Comparison of ENCODE assay signal across 9 cellular contexts in the genomic region with DNA sequence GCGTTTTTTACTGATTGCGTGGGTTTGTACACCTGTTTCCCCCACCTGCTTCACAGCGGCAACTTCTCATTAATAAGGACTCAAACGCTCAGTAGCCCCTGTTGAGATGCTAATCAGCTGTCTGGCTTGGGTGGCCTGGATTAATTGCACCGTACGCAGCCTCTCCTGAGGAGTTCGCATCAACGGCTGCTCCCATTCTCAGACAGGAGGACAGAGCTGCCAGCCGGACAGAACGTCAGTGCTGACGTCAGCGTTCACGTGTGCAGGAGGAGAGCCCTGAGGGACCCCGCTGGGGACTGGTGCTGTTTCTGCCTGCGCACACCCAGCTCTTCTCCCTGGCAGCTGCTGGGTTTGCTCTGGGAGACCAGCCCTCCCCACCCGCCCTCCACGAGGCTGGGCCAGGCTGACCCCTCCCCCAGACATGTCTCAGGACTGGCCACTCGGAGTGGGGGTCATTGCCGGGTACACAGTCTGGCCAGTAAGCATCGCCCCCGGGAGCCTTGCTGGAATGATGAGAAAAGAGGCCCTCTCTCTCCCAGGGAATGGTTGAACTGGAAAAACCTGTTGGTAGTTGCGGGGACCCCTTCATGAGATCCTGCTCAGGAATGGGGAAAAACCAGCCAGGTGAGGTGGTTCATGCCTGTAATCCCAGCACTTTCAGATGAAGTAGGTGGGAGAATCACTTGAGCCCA. TPM values are rescaled to one million over a fixed set of nuclear protein-coding genes. Genes with fewer than 3 reads are reported as not detected.
DNase-seq lines count a peak whose midpoint lies in the region; ATAC-seq, FAIRE-seq and TF ChIP-seq lines count a peak whose summit lies in the region.
"Had no signal": no experiment of that assay in that cellular context is flagged by ENCODE, and none has a peak within 500 bp of the region (broad histone marks: within the 10 kb centered on the region; RNA-seq: fewer than 3 reads in every experiment).

No MANE protein-coding gene starts in this region.

- H3K27ac Mint-ChIP-seq in IgD-negative memory B cell = peak overlapping the region; percentile 78 to 94 (median 80)
- peak overlapping the region; percentile 87 for H3K27ac Mint-ChIP-seq in WTC11

- ATAC-seq in A549 (peak; percentile 28 to 46; a peak in 4 of 6 replicates), WTC11 (peak; percentile 52), gastroesophageal sphincter (peak; percentile 92), omental fat pad (ENCODE audit: low FRiP score) (peak; percentile 62), GM21515 (IDR thresholded peaks at IDR 0.05; ENCODE audit: unreplicated experiment) (no peak), HG03097 (IDR thresholded peaks at IDR 0.05; ENCODE audit: low FRiP score, unreplicated experiment) (no peak)

- no peak for TF ChIP-seq CTCF in A549 (IDR thresholded peaks at IDR 0.05)
- no peak for TF ChIP-seq CTCF in WTC11 (IDR thresholded peaks at IDR 0.05)
- no peak for TF ChIP-seq CTCF in gastroesophageal sphincter (IDR thresholded peaks at IDR 0.05)
- no peak for TF ChIP-seq CTCF in omental fat pad (IDR thresholded peaks at IDR 0.05)

- H3K36me3 Mint-ChIP-seq in IgD-negative memory B cell (no peaks in the 10 kb centered on the region), WTC11 (no peaks in the 10 kb centered on the region)

- no peak for TF ChIP-seq POLR2A in A549 (IDR thresholded peaks at IDR 0.05; ENCODE audit: low read length)
- TF ChIP-seq POLR2A in gastroesophageal sphincter (IDR thresholded peaks at IDR 0.05) = peak in 1 of 2 donors; percentile 37

- FAIRE-seq in A549 (lab: Jason Lieb, UNC) = no peak
- FAIRE-seq: G401.6 had no signal

- H3K27ac ChIP-seq in A549 (peak overlapping the region in 1 of 2 experiments; percentile 43; a peak in 2 of 6 replicates), gastroesophageal sphincter (peak overlapping the region; percentile 71 to 82 (median 80))

- peak overlapping the region; percentile 47; the same call in 2 of the 3 replicates for H3K4me2 ChIP-seq in A549

- H3K4me1 ChIP-seq in A549 (no peaks in the 10 kb centered on the region), gastroesophageal sphincter (peaks cover 0 to 17% (median 7%) of the 10 kb centered on the region in 3 donors)

- H3K4me1 Mint-ChIP-seq in IgD-negative memory B cell = peaks cover 2 to 17% (median 14%) of the 10 kb centered on the region in 3 donors
- H3K4me1 Mint-ChIP-seq in WTC11 = peaks cover 25% of the 10 kb centered on the region

- POLR2A ChIA-PET in A549 (lab: Yijun Ruan, JAX) (no interaction called here), WTC11 (lab: Charles Lee) (no interaction called here)

- CTCF ChIA-PET in A549 (lab: Yijun Ruan, JAX) (interaction anchor here (0.8 kb wide), 1 partner anchor 8 kb away, joined by 3 read pairs; no protein-coding TSS in a partner anchor), WTC11 (lab: Charles Lee) (no interaction called here)

- H3K27me3 Mint-ChIP-seq in IgD-negative memory B cell (peaks cover 6% of the 10 kb centered on the region), WTC11 (ENCODE audit: low read depth) (no peaks in the 10 kb centered on the region)

- H3K4me3 Mint-ChIP-seq in IgD-negative memory B cell (peak overlapping the region; percentile 73 to 85 (median 81)), WTC11 (peak overlapping the region; percentile 38)

- TF ChIP-seq EP300 in A549 (IDR thresholded peaks at IDR 0.05) (no peak), gastroesophageal sphincter (IDR thresholded peaks at IDR 0.05) (peak; percentile 54)

- no peaks in the 10 kb centered on the region for H3K36me3 ChIP-seq in gastroesophageal sphincter

- DNase-seq in A549 (ENCODE audit: low read depth in 1 of 2, low spot score in 1 of 2) (peak in 1 of 2 experiments; percentile 50), WTC11 (ENCODE audit: low spot score) (peak; percentile 60), omental fat pad (ENCODE audit: low spot score) (no peak)
- no peak for DNase-seq in activated CD8-positive, alpha-beta memory T cell treated with anti-CD3 and anti-CD28 coated beads for 24 hours

- no peak for TF ChIP-seq RAD21 in A549 (conservative IDR thresholded peaks at IDR 0.05 in 1 of 2, IDR thresholded peaks at IDR 0.05 in 1 of 2)

- H3K9me3 ChIP-seq in A549 = no peaks in the 10 kb centered on the region
- H3K9me3 ChIP-seq in gastroesophageal sphincter = no peaks in the 10 kb centered on the region

- 52% methylated on average over 17 of the region's 22 CpGs for WGBS in A549 (ENCODE audit: missing lambda C conversion rate)
- 0 to 29% methylated on average over 1 to 5 of the region's 22 CpGs for WGBS in gastroesophageal sphincter (ENCODE audit: low coverage in 1 of 2), 2 donors

- no peak overlapping the region for H3K4me3 ChIP-seq in A549
- peak overlapping the region; percentile 26 to 45 for H3K4me3 ChIP-seq in gastroesophageal sphincter

- no peaks in the 10 kb centered on the region for H3K9me3 Mint-ChIP-seq in IgD-negative memory B cell
- H3K9me3 Mint-ChIP-seq in WTC11 = no peaks in the 10 kb centered on the region

- no peaks in the 10 kb centered on the region for H3K27me3 ChIP-seq in gastroesophageal sphincter

TF ChIP-seq in A549, 52 proteins besides CTCF, POLR2A, EP300 and RAD21 (continues in another document):
- TF ChIP-seq, protein P1, sequence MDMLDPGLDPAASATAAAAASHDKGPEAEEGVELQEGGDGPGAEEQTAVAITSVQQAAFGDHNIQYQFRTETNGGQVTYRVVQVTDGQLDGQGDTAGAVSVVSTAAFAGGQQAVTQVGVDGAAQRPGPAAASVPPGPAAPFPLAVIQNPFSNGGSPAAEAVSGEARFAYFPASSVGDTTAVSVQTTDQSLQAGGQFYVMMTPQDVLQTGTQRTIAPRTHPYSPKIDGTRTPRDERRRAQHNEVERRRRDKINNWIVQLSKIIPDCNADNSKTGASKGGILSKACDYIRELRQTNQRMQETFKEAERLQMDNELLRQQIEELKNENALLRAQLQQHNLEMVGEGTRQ (IDR thresholded peaks at IDR 0.05) = 0 out of 2 replicates have a peak, but pooled peaks have one; percentile 28
- TF ChIP-seq JUNB (IDR thresholded peaks at IDR 0.05) (no peak), MAFK (IDR thresholded peaks at IDR 0.05; ENCODE audit: partially characterized antibody) (peak; percentile 77), ZFP36 (IDR thresholded peaks at IDR 0.05; ENCODE audit: borderline replicate concordance, partially characterized antibody) (no peak), FOSB (CRISPR knock-in tag; IDR thresholded peaks at IDR 0.05) (no peak), E2F6 (IDR thresholded peaks at IDR 0.05; ENCODE audit: borderline replicate concordance, low read depth) (no peak), BHLHE40 (IDR thresholded peaks at IDR 0.05; ENCODE audit: low read depth, low read length) (no peak)

TF ChIP-seq in WTC11, 78 proteins besides CTCF, POLR2A, EP300 and RAD21 (continues in another document):
- TF ChIP-seq, protein P2, sequence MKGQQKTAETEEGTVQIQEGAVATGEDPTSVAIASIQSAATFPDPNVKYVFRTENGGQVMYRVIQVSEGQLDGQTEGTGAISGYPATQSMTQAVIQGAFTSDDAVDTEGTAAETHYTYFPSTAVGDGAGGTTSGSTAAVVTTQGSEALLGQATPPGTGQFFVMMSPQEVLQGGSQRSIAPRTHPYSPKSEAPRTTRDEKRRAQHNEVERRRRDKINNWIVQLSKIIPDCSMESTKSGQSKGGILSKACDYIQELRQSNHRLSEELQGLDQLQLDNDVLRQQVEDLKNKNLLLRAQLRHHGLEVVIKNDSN (CRISPR knock-in tag; IDR thresholded peaks at IDR 0.05) = peak; percentile 24; the same call in 1 of the 2 replicates
- TF ChIP-seq, protein P3, sequence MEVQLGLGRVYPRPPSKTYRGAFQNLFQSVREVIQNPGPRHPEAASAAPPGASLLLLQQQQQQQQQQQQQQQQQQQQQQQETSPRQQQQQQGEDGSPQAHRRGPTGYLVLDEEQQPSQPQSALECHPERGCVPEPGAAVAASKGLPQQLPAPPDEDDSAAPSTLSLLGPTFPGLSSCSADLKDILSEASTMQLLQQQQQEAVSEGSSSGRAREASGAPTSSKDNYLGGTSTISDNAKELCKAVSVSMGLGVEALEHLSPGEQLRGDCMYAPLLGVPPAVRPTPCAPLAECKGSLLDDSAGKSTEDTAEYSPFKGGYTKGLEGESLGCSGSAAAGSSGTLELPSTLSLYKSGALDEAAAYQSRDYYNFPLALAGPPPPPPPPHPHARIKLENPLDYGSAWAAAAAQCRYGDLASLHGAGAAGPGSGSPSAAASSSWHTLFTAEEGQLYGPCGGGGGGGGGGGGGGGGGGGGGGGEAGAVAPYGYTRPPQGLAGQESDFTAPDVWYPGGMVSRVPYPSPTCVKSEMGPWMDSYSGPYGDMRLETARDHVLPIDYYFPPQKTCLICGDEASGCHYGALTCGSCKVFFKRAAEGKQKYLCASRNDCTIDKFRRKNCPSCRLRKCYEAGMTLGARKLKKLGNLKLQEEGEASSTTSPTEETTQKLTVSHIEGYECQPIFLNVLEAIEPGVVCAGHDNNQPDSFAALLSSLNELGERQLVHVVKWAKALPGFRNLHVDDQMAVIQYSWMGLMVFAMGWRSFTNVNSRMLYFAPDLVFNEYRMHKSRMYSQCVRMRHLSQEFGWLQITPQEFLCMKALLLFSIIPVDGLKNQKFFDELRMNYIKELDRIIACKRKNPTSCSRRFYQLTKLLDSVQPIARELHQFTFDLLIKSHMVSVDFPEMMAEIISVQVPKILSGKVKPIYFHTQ (CRISPR knock-in tag; IDR thresholded peaks at IDR 0.05) = no peak
- TF ChIP-seq, protein P1 (CRISPR knock-in tag; IDR thresholded peaks at IDR 0.05) = peak; percentile 72

RNA-seq across cellular contexts. Expression of gene BANP, which starts 5.7 kb away (rescaled TPM):
- polyA plus RNA-seq in A549 (2011; rRNA removed) = 17.1 and 18.1 TPM in 2 replicates
- 26.4 and 27.3 TPM in 2 replicates for polyA plus RNA-seq in A549 (2012; cell fraction: cytosol; rRNA removed)
- 52.3 and 59.7 TPM in 2 replicates for polyA plus RNA-seq in A549 (2012; cell fraction: nucleus; rRNA removed)
- polyA plus RNA-seq in A549 (2017; fragmentation: RNase III; extraction: RNeasy Plus Mini Kit Qiagen cat#74134 plus additional on column Dnase treatment) = 13.6 to 17.2 TPM (median 16.5 TPM) in 3 replicates
- 30.8 and 44.8 TPM in 2 replicates for polyA minus RNA-seq in A549 (2011; rRNA and poly(A)+ RNA removed)
- 37.3 TPM for polyA plus RNA-seq in IgD-negative memory B cell
- 29.1 to 34.5 TPM (median 33.3 TPM) in 3 replicates for total RNA-seq in WTC11 (2021)
- 10 to 100 TPM; 17.1 to 33.1 (median 24.2) TPM for total RNA-seq in gastroesophageal sphincter
- 10 to 100 TPM; 20.5 to 35.8 (median 24.6) TPM for total RNA-seq in omental fat pad

RNA-seq across cellular contexts. Expression of gene CA5A, which starts 9.2 kb away (rescaled TPM):
- polyA plus RNA-seq in A549 (2011; rRNA removed) (not detected in 2 replicates), A549 (2017; fragmentation: RNase III; extraction: RNeasy Plus Mini Kit Qiagen cat#74134 plus additional on column Dnase treatment) (not detected in 3 replicates), IgD-negative memory B cell (not detected)
- not detected in 2 replicates for polyA plus RNA-seq in A549 (2012; cell fraction: cytosol; rRNA removed)
- not detected in 2 replicates for polyA plus RNA-seq in A549 (2012; cell fraction: nucleus; rRNA removed)
- not detected in 2 replicates for polyA minus RNA-seq in A549 (2011; rRNA and poly(A)+ RNA removed)
- total RNA-seq in WTC11 (2021) (not detected in 3 replicates), gastroesophageal sphincter (not detected), omental fat pad (not detected)

Comparison
In these comparisons a context has a peak if more than half of its experiments do, and no peak if none do; other contexts are left out.
1. ATAC-seq: peak in A549 (2 of 2), WTC11 (single experiment), gastroesophageal sphincter (single experiment) and omental fat pad (single experiment); none in GM21515 (single experiment) and HG03097 (single experiment).